In the genomic region with DNA sequence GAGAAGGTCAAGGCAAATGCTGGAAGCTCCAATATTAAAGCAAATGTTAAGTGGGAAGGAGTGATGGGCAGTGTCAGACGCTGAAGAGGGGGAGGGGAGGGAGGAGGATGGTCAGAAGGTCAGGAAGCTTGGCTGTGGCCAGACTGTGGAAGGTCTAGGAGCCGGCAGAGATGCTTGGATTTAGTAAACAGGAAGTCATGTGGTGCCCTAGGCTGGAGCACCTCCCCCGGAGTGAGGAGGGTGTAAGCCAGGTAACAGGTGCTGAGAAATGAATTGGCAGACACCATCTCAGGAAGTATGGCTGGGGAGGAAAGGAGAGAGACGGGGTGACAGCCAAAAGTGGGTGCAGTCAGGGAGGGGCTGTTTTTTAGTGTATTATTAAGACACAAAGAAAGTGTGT, we compare ENCODE assay signal across 21 cellular contexts. TPM values are rescaled to one million over a fixed set of nuclear protein-coding genes. Genes with fewer than 3 reads are reported as not detected.
"Had no signal": no experiment of that assay in that cellular context is flagged by ENCODE, and none has a peak within 500 bp of the region (broad histone marks: within the 10 kb centered on the region; RNA-seq: fewer than 3 reads in every experiment).

No MANE protein-coding gene starts in this region.

- H3K36me3 ChIP-seq: right atrium auricular region, thyroid gland had no signal

- H3K9me3 ChIP-seq: right atrium auricular region, thyroid gland had no signal

- H3K4me3 ChIP-seq: hepatocyte, right atrium auricular region, thyroid gland had no signal

- FAIRE-seq: colon had no signal

- ATAC-seq: activated naive CD4-positive, alpha-beta T cell treated with anti-CD3 and anti-CD28 coated beads, Interleukin-2, amount 50 U/mL, for 72 hours; activated T-cell treated with anti-CD3 and anti-CD28 coated beads, Interleukin-2, amount 50 U/mL, for 72 hours; esophagus mucosa; left ventricle myocardium superior; natural killer cell treated with Interleukin-12 subunit alpha and Interleukin-12 subunit beta and Interleukin-15 and Interleukin-18, amount 100 ng/mL, for 72 hours; stimulated activated memory B cell treated with anti-CD40 and anti-IgM and Interleukin-4, amounts not matched to agents 10 μg/mL and 1 μg/mL and 100 μg/mL, for 72 hours had no signal

- H3K4me2 ChIP-seq: hepatocyte had no signal

- DNase-seq: activated CD4-positive, alpha-beta T cell treated with anti-CD3 and anti-CD28 coated beads, Interleukin-2, amount 10 ng/mL, durations not matched to agents 24 days and 14 days; activated CD4-positive, CD25-positive, alpha-beta regulatory T cell; activated CD8-positive, alpha-beta memory T cell treated with anti-CD3 and anti-CD28 coated beads, Interleukin-2, amount 50 U/mL, for 48 hours; activated gamma-delta T cell; activated T-cell treated with anti-CD3 and anti-CD28 coated beads, Interleukin-2, amount 50 U/mL, for 72 hours; left ventricle myocardium superior; posterior cingulate gyrus; stimulated activated CD4-positive, alpha-beta T cell treated with anti-CD3 and anti-CD28 coated beads, Interleukin-2, amount 100 ng/mL, for 48 hours; thyroid gland had no signal

- H3K27ac ChIP-seq: hepatocyte, right atrium auricular region, thyroid gland had no signal

- H3K27me3 ChIP-seq: hepatocyte, right atrium auricular region, thyroid gland had no signal

- H3K4me1 ChIP-seq: right atrium auricular region, thyroid gland had no signal

- H2AFZ ChIP-seq: hepatocyte had no signal

- H3K79me2 ChIP-seq: hepatocyte had no signal

RNA-seq across cellular contexts. Expression of gene CSMD2, which starts 17.7 kb away (rescaled TPM):
- total RNA-seq: activated CD4-positive, alpha-beta T cell treated with anti-CD3 and anti-CD28 coated beads, Interleukin-2, amount 10 ng/mL, durations not matched to agents 24 days and 14 days; activated naive CD4-positive, alpha-beta T cell treated with anti-CD3 and anti-CD28 coated beads, Interleukin-2, amount 50 U/mL, for 72 hours; activated T-cell treated with anti-CD3 and anti-CD28 coated beads, Interleukin-2, amount 50 U/mL, for 72 hours; natural killer cell treated with Interleukin-12 subunit alpha and Interleukin-12 subunit beta and Interleukin-15 and Interleukin-18, amount 100 ng/mL, for 72 hours had no signal

RNA-seq across cellular contexts. Expression of gene C1orf94, which starts 29.4 kb away (rescaled TPM):
- total RNA-seq: activated CD4-positive, alpha-beta T cell treated with anti-CD3 and anti-CD28 coated beads, Interleukin-2, amount 10 ng/mL, durations not matched to agents 24 days and 14 days; activated naive CD4-positive, alpha-beta T cell treated with anti-CD3 and anti-CD28 coated beads, Interleukin-2, amount 50 U/mL, for 72 hours; activated T-cell treated with anti-CD3 and anti-CD28 coated beads, Interleukin-2, amount 50 U/mL, for 72 hours; cardiac septum; esophagus mucosa; hepatocyte; kidney epithelial cell; left ventricle myocardium superior; mesenteric fat pad; natural killer cell treated with Interleukin-12 subunit alpha and Interleukin-12 subunit beta and Interleukin-15 and Interleukin-18, amount 100 ng/mL, for 72 hours; right atrium auricular region; skeletal muscle tissue; thyroid gland; urinary bladder had no signal
- polyA plus RNA-seq: hepatocyte, urinary bladder had no signal
